ENCODE assay signal across 8 cellular contexts in the genomic region with DNA sequence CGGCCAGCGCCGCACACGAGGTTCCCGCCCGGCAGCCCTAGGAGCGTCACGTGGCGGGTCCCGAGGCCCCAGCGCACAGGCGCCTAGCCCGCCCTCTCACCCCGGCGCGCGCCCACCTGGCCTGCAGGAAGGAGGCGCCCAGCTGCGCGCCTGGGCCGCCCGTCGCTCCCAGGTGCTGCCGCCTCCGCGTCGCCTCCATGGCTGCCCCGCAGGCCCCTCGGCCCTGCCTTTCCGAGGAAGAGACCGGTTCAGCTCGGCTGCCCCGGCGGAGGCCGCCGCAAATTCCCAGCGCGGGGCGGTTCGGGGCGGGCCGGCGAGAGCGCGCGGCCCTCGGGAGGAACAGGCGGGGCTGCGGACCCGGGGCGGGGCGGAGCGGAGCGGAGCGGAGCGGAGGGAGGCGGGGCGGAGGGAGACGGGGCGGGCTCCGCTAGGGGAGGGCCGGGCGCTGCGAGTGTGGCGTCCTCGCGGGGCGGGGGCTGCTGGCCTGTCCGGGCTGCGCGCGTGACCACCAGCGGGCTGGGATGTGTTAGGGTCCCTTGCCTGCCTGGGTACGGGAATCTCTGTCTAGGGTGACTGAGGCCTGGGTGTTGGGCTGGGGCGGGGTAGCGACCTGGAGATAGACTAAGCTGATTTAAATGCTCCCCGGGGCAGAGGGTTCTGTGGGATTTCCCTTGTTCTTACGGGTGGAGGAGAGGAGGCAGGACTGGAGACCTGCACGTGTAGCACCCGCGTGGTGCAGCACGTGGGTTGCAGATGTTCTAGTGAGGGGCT. TPM values are rescaled to one million over a fixed set of nuclear protein-coding genes. Genes with fewer than 3 reads are reported as not detected.
DNase-seq lines count a peak whose midpoint lies in the region; ATAC-seq and TF ChIP-seq lines count a peak whose summit lies in the region.

A gene (minus strand): TSS at position 343 of the 771 bp plus-strand sequence. CDS start 144 bp downstream, at position 199.

- peak within 1 kb of the TSS; percentile 69 to 84 for H3K9ac ChIP-seq in colonic mucosa (ENCODE audit: low read depth in 2 of 2, low read length in 2 of 2)

- TF ChIP-seq CTCF in AG09319 (IDR thresholded peaks at IDR 0.05; ENCODE audit: low read depth, low read length) (no peak), colonic mucosa (IDR thresholded peaks at IDR 0.05) (no peak)

- peak within 1 kb of the TSS; percentile 97 for H3K4me3 ChIP-seq in colonic mucosa

- H3K9me3 ChIP-seq in colonic mucosa: no peaks in the 10 kb centered on the region

- H3K27me3 ChIP-seq in colonic mucosa: no peaks in the 10 kb centered on the region

- intact Hi-C loops in colonic mucosa (cut with DNase I): no loop called here

- peak; percentile 75 for ATAC-seq in GM19035 (IDR thresholded peaks at IDR 0.05; ENCODE audit: unreplicated experiment)
- ATAC-seq in HG03280 (IDR thresholded peaks at IDR 0.05; ENCODE audit: unreplicated experiment): peak; percentile 78

- no peaks in the 10 kb centered on the region for H3K36me3 ChIP-seq in colonic mucosa

- peaks cover 9% of the 10 kb centered on the region for H3K4me1 ChIP-seq in colonic mucosa

- peak within 1 kb of the TSS; percentile 76 for H3K27ac ChIP-seq in colonic mucosa

- DNase-seq in AG09319 (ENCODE audit: extremely low read depth, low read depth) (peak; percentile 39), NCI-H524 (lab: John Stamatoyannopoulos, UW) (peak; percentile 69 to 84), colonic mucosa (peak; percentile 81), left kidney (ENCODE audit: low read depth, low spot score) (peak; percentile 94)
- peak; percentile 86 for DNase-seq in activated CD4-positive, alpha-beta T cell treated with anti-CD3 and anti-CD28 coated beads for 48 hours
- DNase-seq in stimulated activated CD4-positive, alpha-beta T cell treated with anti-CD3 and anti-CD28 coated beads, Interleukin-1b, Interleukin-23, amount 100 ng/mL, for 48 hours: peak; percentile 79

RNA-seq across cellular contexts. Expression of the gene that starts here (rescaled TPM):
- 10 to 100 TPM; 18.9 to 55.8 TPM for total RNA-seq in colonic mucosa

Comparison
In these comparisons a context has a peak if more than half of its experiments do, and no peak if none do; other contexts are left out.
1. Peak in every context shown above with its lines: DNase-seq, ATAC-seq, H3K4me3 ChIP-seq and H3K27ac ChIP-seq.
2. DNase-seq: peak in every context shown above with its lines; median percentile 94 in left kidney; 86 in activated CD4-positive, alpha-beta T cell treated with anti-CD3 and anti-CD28 coated beads for 48 hours; 81 in colonic mucosa; 79 in stimulated activated CD4-positive, alpha-beta T cell treated with anti-CD3 and anti-CD28 coated beads, Interleukin-1b, Interleukin-23, amount 100 ng/mL, for 48 hours; 76 in NCI-H524; 39 in AG09319.